8 cellular contexts compared by ENCODE assay signal in the genomic region with DNA sequence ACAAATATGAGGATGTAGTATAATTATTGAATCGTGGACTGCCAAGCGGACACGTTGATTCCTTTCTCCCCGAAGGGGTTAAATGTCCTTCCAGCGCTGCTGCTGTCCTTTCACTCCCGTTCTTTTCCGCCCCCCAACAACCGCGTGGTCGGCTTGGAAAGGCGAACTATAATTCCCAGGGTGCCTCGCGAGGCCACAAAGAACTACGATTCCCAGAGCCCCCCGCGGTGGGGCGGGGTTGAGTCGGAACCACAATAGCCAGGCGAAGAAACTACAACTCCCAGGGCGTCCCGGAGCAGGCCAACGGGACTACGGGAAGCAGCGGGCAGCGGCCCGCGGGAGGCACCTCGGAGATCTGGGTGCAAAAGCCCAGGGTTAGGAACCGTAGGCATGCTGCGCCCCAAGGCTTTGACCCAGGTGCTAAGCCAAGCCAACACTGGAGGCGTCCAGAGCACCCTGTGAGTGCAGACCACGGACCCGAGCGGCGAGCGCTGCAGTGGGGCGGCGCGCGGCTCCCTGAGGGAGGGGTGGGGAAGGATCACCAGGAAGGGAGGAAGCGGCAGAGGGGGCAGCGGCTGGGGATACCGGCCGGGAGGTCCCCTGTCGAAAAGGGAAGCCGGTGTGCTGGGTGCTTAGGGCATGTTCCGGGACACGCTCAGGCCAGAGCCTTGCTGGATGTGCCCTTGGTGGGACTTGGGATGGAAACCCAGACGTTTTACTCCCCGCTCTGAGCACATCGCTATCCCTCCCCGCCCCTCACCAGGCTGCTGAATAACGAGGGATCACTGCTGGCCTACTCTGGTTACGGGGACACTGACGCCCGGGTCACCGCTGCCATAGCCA.
DNase-seq lines count a peak whose midpoint lies in the region; ATAC-seq and FAIRE-seq lines count a peak whose summit lies in the region.

A gene (plus strand): TSS at position 283 of the 843 bp plus-strand sequence. CDS start 108 bp downstream, at position 391.

- FAIRE-seq in GM19239 (lab: Jason Lieb, UNC) = peak; percentile 97

- H3K27ac ChIP-seq in cingulate gyrus (ENCODE audit: low read depth, low read length) = peak within 1 kb of the TSS; percentile 85
- peak within 1 kb of the TSS; percentile 91 for H3K27ac ChIP-seq in layer of hippocampus (ENCODE audit: low read depth, low read length)

- peak; percentile 97 for DNase-seq in Ammon's horn (ENCODE audit: low spot score)
- DNase-seq in GM19239 (ENCODE audit: insufficient read length, low spot score) = peak; percentile 96
- peak; percentile 93 for DNase-seq in NCI-H524 treated with DMSO at 0.1 percent for 48 hours (lab: John Stamatoyannopoulos, UW)
- peak; percentile 94 to 98 for DNase-seq in activated CD4-positive, alpha-beta T cell treated with anti-CD3 and anti-CD28 coated beads for 4 hours
- peak; percentile 93 to 95 for DNase-seq in stimulated activated CD4-positive, alpha-beta T cell treated with anti-CD3 and anti-CD28 coated beads, Interleukin-1b, Interleukin-23, amount 100 ng/mL, for 4 hours (ENCODE audit: low read depth in 2 of 2)

- peak; percentile 63 for ATAC-seq in HG03457 (IDR thresholded peaks at IDR 0.05; ENCODE audit: unreplicated experiment)

- H3K27me3 ChIP-seq in layer of hippocampus (ENCODE audit: control insufficient read depth, insufficient read depth, low read length) = no peaks in the 10 kb centered on the region

Comparison
In these comparisons a context has a peak if more than half of its experiments do, and no peak if none do; other contexts are left out.
1. Peak in every context shown above with its lines: DNase-seq, ATAC-seq and H3K27ac ChIP-seq.